Comparison of ENCODE assay signal across 35 cellular contexts in the genomic region with DNA sequence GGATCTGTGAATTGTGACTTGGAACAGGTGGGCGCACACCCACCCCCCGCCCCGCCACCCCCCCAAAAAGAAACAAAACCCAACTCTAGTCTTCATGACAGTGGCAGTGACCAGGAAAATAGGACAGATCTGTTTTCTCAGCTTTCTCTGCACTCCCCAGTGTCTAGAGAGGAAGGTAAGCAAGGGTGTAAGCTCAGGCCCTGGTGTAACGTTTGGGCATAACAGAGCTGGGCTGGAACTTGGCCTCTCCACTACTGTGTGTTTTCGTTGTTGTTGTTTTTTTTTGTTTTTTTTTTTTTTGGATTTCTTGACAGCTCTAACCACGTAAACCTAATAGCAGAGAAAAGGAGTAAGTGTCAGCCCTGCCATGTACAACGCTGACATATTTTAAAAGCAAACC.
"Had no signal": no experiment of that assay in that cellular context is flagged by ENCODE, and none has a peak within 500 bp of the region (broad histone marks: within the 10 kb centered on the region; RNA-seq: fewer than 3 reads in every experiment).

No MANE protein-coding gene starts in this region.

- H3K4me3 Mint-ChIP-seq: activated CD4-positive, alpha-beta memory T cell treated with anti-CD3 and anti-CD28 coated beads, Interleukin-2, amount 10 ng/mL, durations not matched to agents 7 days and 5 days; activated CD4-positive, alpha-beta T cell treated with anti-CD3 and anti-CD28 coated beads for 36 hours; activated CD4-positive, alpha-beta T cell treated with anti-CD3 and anti-CD28 coated beads, Interleukin-2, amount 10 ng/mL, durations not matched to agents 7 days and 5 days; activated CD8-positive, alpha-beta memory T cell treated with anti-CD3 and anti-CD28 coated beads, Interleukin-2, amount 10 ng/mL, durations not matched to agents 7 days and 5 days; activated CD8-positive, alpha-beta T cell treated with anti-CD3 and anti-CD28 coated beads, Interleukin-2, amount 10 ng/mL, durations not matched to agents 7 days and 5 days; activated naive CD4-positive, alpha-beta T cell treated with anti-CD3 and anti-CD28 coated beads, Interleukin-2, amount 10 ng/mL, durations not matched to agents 7 days and 5 days; activated naive CD4-positive, alpha-beta T cell treated with anti-CD3 and anti-CD28 coated beads, Interleukin-2, amount 50 U/mL, for 24 hours; activated naive CD8-positive, alpha-beta T cell; activated naive CD8-positive, alpha-beta T cell treated with anti-CD3 and anti-CD28 coated beads, Interleukin-2, amount 10 ng/mL, durations not matched to agents 7 days and 5 days; activated naive CD8-positive, alpha-beta T cell treated with anti-CD3 and anti-CD28 coated beads, Interleukin-2, amount 50 U/mL, for 24 hours; activated T-cell treated with anti-CD3 and anti-CD28 coated beads, Interleukin-2, amount 50 U/mL, for 24 hours; brain; T-helper 1 cell treated with Interleukin-12 subunit alpha and Interleukin-12 subunit beta and Interleukin-4 antibody, amounts not matched to agents 30 μg/mL and 1 μg/mL, for 36 hours; T-helper 2 cell treated with Interferon-gamma antibody and Interleukin-4, amounts not matched to agents 5 μg/mL and 100 μg/mL, for 36 hours had no signal

- H3K4me1 Mint-ChIP-seq: activated CD4-positive, alpha-beta memory T cell treated with anti-CD3 and anti-CD28 coated beads, Interleukin-2, amount 10 ng/mL, durations not matched to agents 7 days and 5 days; activated CD4-positive, alpha-beta T cell treated with anti-CD3 and anti-CD28 coated beads for 36 hours; activated CD4-positive, alpha-beta T cell treated with anti-CD3 and anti-CD28 coated beads, Interleukin-2, amount 10 ng/mL, durations not matched to agents 7 days and 5 days; activated CD8-positive, alpha-beta memory T cell treated with anti-CD3 and anti-CD28 coated beads, Interleukin-2, amount 10 ng/mL, durations not matched to agents 7 days and 5 days; activated naive CD4-positive, alpha-beta T cell treated with anti-CD3 and anti-CD28 coated beads, Interleukin-2, amount 10 ng/mL, durations not matched to agents 7 days and 5 days; activated naive CD4-positive, alpha-beta T cell treated with anti-CD3 and anti-CD28 coated beads, Interleukin-2, amount 50 U/mL, for 24 hours; activated naive CD8-positive, alpha-beta T cell treated with anti-CD3 and anti-CD28 coated beads, Interleukin-2, amount 10 ng/mL, durations not matched to agents 7 days and 5 days; activated naive CD8-positive, alpha-beta T cell treated with anti-CD3 and anti-CD28 coated beads, Interleukin-2, amount 50 U/mL, for 24 hours had no signal

- H3K36me3 ChIP-seq: ascending aorta, breast epithelium had no signal

- H3K27ac Mint-ChIP-seq: activated CD4-positive, alpha-beta memory T cell treated with anti-CD3 and anti-CD28 coated beads, Interleukin-2, amount 10 ng/mL, durations not matched to agents 7 days and 5 days; activated CD4-positive, alpha-beta T cell treated with anti-CD3 and anti-CD28 coated beads for 36 hours; activated CD4-positive, alpha-beta T cell treated with anti-CD3 and anti-CD28 coated beads, Interleukin-2, amount 10 ng/mL, durations not matched to agents 7 days and 5 days; activated CD8-positive, alpha-beta memory T cell treated with anti-CD3 and anti-CD28 coated beads, Interleukin-2, amount 10 ng/mL, durations not matched to agents 7 days and 5 days; activated CD8-positive, alpha-beta T cell treated with anti-CD3 and anti-CD28 coated beads, Interleukin-2, amount 10 ng/mL, durations not matched to agents 7 days and 5 days; activated naive CD4-positive, alpha-beta T cell treated with anti-CD3 and anti-CD28 coated beads, Interleukin-2, amount 10 ng/mL, durations not matched to agents 7 days and 5 days; activated naive CD4-positive, alpha-beta T cell treated with anti-CD3 and anti-CD28 coated beads, Interleukin-2, amount 50 U/mL, for 24 hours; activated naive CD8-positive, alpha-beta T cell; activated naive CD8-positive, alpha-beta T cell treated with anti-CD3 and anti-CD28 coated beads, Interleukin-2, amount 10 ng/mL, durations not matched to agents 7 days and 5 days; activated naive CD8-positive, alpha-beta T cell treated with anti-CD3 and anti-CD28 coated beads, Interleukin-2, amount 50 U/mL, for 24 hours; activated T-cell treated with anti-CD3 and anti-CD28 coated beads, Interleukin-2, amount 50 U/mL, for 24 hours; activated T-helper 2 cell treated with anti-CD3 and anti-CD28 coated beads, Interferon-gamma antibody, Interleukin-2, Interleukin-4, amounts not matched to agents 10 μg/mL and 5 μg/mL and 100 μg/mL, durations not matched to agents 14 hours and 24 hours and 36 hours; brain; T-helper 1 cell treated with Interleukin-12 subunit alpha and Interleukin-12 subunit beta and Interleukin-4 antibody, amounts not matched to agents 30 μg/mL and 1 μg/mL, for 36 hours; T-helper 2 cell treated with Interferon-gamma antibody and Interleukin-4, amounts not matched to agents 5 μg/mL and 100 μg/mL, for 36 hours had no signal

- H3K36me3 Mint-ChIP-seq: activated CD8-positive, alpha-beta memory T cell treated with anti-CD3 and anti-CD28 coated beads, Interleukin-2, amount 10 ng/mL, durations not matched to agents 7 days and 5 days; activated naive CD4-positive, alpha-beta T cell treated with anti-CD3 and anti-CD28 coated beads, Interleukin-2, amount 10 ng/mL, durations not matched to agents 7 days and 5 days; activated naive CD4-positive, alpha-beta T cell treated with anti-CD3 and anti-CD28 coated beads, Interleukin-2, amount 50 U/mL, for 24 hours; activated naive CD8-positive, alpha-beta T cell; activated naive CD8-positive, alpha-beta T cell treated with anti-CD3 and anti-CD28 coated beads, Interleukin-2, amount 10 ng/mL, durations not matched to agents 7 days and 5 days; brain had no signal

- H3K27me3 ChIP-seq: ascending aorta, breast epithelium had no signal

- DNase-seq: activated CD4-positive, alpha-beta memory T cell treated with anti-CD3 and anti-CD28 coated beads, Interleukin-2, amount 10 ng/mL, durations not matched to agents 7 days and 5 days; activated CD4-positive, alpha-beta T cell treated with anti-CD3 and anti-CD28 coated beads for 1 hour; activated CD4-positive, alpha-beta T cell treated with anti-CD3 and anti-CD28 coated beads for 36 hours; activated CD4-positive, alpha-beta T cell treated with anti-CD3 and anti-CD28 coated beads for 48 hours; activated CD4-positive, alpha-beta T cell treated with anti-CD3 and anti-CD28 coated beads, Interleukin-2, amount 10 ng/mL, durations not matched to agents 7 days and 5 days; activated CD4-positive, alpha-beta T cell treated with anti-CD3 and anti-CD28 coated beads, Interleukin-2, amount 50 U/mL, for 48 hours; activated CD4-positive, CD25-positive, alpha-beta regulatory T cell; activated CD8-positive, alpha-beta memory T cell treated with anti-CD3 and anti-CD28 coated beads for 24 hours; activated CD8-positive, alpha-beta memory T cell treated with anti-CD3 and anti-CD28 coated beads, Interleukin-2, amount 10 ng/mL, durations not matched to agents 7 days and 5 days; activated CD8-positive, alpha-beta memory T cell treated with anti-CD3 and anti-CD28 coated beads, Interleukin-2, amount 50 U/mL, for 48 hours; activated CD8-positive, alpha-beta T cell treated with anti-CD3 and anti-CD28 coated beads, Interleukin-2, amount 10 ng/mL, durations not matched to agents 7 days and 5 days; activated effector memory CD4-positive, alpha-beta T cell treated with Interleukin-2 at 50 U/mL for 16 hours; activated gamma-delta T cell; activated naive CD4-positive, alpha-beta T cell treated with anti-CD3 and anti-CD28 coated beads, Interleukin-2, amount 10 ng/mL, durations not matched to agents 7 days and 5 days; activated naive CD4-positive, alpha-beta T cell treated with Interleukin-2 at 50 U/mL for 16 hours; activated naive CD8-positive, alpha-beta T cell treated with anti-CD3 and anti-CD28 coated beads, Interleukin-2, amount 10 ng/mL, durations not matched to agents 7 days and 5 days; activated naive CD8-positive, alpha-beta T cell treated with anti-CD3 and anti-CD28 coated beads, Interleukin-2, amount 50 U/mL, for 24 hours; activated T-cell treated with anti-CD3 and anti-CD28 coated beads, Interleukin-2, amount 50 U/mL, for 24 hours; activated T-cell treated with anti-CD3 and anti-CD28 coated beads, Interleukin-2, amount 50 U/mL, for 48 hours; amygdala; anterior cingulate cortex; central memory CD4-positive, alpha-beta T cell; T-helper 1 cell; T-helper 2 cell; T-helper 9 cell had no signal

- H3K27me3 Mint-ChIP-seq: activated CD4-positive, alpha-beta memory T cell treated with anti-CD3 and anti-CD28 coated beads, Interleukin-2, amount 10 ng/mL, durations not matched to agents 7 days and 5 days; activated CD4-positive, alpha-beta T cell treated with anti-CD3 and anti-CD28 coated beads for 36 hours; activated CD4-positive, alpha-beta T cell treated with anti-CD3 and anti-CD28 coated beads, Interleukin-2, amount 10 ng/mL, durations not matched to agents 7 days and 5 days; activated CD8-positive, alpha-beta memory T cell treated with anti-CD3 and anti-CD28 coated beads, Interleukin-2, amount 10 ng/mL, durations not matched to agents 7 days and 5 days; activated naive CD4-positive, alpha-beta T cell treated with anti-CD3 and anti-CD28 coated beads, Interleukin-2, amount 10 ng/mL, durations not matched to agents 7 days and 5 days; activated naive CD4-positive, alpha-beta T cell treated with anti-CD3 and anti-CD28 coated beads, Interleukin-2, amount 50 U/mL, for 24 hours; activated naive CD8-positive, alpha-beta T cell; activated naive CD8-positive, alpha-beta T cell treated with anti-CD3 and anti-CD28 coated beads, Interleukin-2, amount 10 ng/mL, durations not matched to agents 7 days and 5 days; activated naive CD8-positive, alpha-beta T cell treated with anti-CD3 and anti-CD28 coated beads, Interleukin-2, amount 50 U/mL, for 24 hours; activated T-cell treated with anti-CD3 and anti-CD28 coated beads, Interleukin-2, amount 50 U/mL, for 24 hours had no signal

- H3K9me3 Mint-ChIP-seq: brain had no signal

- H3K27ac ChIP-seq: ascending aorta, breast epithelium, VCaP had no signal

- H3K4me3 ChIP-seq: ascending aorta, breast epithelium had no signal

- H3K9me3 ChIP-seq: ascending aorta, breast epithelium had no signal

- ATAC-seq: activated CD4-positive, alpha-beta T cell treated with anti-CD3 and anti-CD28 coated beads for 36 hours; activated CD4-positive, CD25-positive, alpha-beta regulatory T cell treated with anti-CD3 and anti-CD28 coated beads, Interleukin-2, amount 50 U/mL, for 24 hours; activated CD8-positive, alpha-beta memory T cell treated with anti-CD3 and anti-CD28 coated beads, Interleukin-2, amount 10 ng/mL, durations not matched to agents 7 days and 5 days; activated CD8-positive, alpha-beta T cell treated with anti-CD3 and anti-CD28 coated beads, Interleukin-2, amount 10 ng/mL, durations not matched to agents 7 days and 5 days; activated naive CD8-positive, alpha-beta T cell treated with anti-CD3 and anti-CD28 coated beads, Interleukin-2, amount 50 U/mL, for 24 hours had no signal

- H3K4me1 ChIP-seq: ascending aorta, breast epithelium had no signal
